Comparison of ENCODE assay signal across 22 cellular contexts in the genomic region with DNA sequence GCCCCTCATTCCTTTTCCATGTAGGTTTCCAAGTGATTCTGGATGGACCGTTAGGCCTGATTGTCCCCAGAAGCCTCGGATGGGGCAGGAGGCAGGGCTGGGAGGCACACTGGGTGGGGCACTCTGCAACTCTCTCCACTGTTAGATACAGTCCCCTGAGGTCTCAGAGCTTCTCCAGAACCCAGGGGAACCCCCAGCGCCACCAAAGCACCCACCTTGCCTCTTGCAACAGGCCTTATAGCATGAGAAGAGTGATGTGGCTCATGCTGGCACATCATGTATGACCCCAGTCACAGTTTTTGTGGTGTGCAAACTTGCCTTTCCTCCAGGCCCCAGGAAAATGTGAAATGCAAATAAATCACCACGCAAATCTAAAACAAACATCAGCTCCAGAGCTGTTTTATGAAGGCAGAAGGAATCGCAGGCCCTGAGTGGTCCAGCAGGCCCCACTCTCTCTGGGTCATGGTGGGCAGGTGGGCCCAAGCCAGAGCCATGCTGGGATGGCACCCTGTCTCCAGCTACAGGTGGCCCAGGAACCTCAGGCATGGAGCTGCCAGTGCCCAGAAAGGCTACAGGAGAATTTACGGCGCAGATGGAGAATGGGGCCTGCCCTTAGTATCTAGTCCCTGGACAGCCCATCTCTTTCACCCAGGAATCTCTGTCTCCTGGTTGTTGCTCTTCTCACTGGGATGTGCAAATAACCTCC.
"Had no signal": no experiment of that assay in that cellular context is flagged by ENCODE, and none has a peak within 500 bp of the region (broad histone marks: within the 10 kb centered on the region; RNA-seq: fewer than 3 reads in every experiment).

No MANE protein-coding gene starts in this region.

- DNase-seq: activated CD4-positive, alpha-beta T cell treated with anti-CD3 and anti-CD28 coated beads, Interleukin-2, amount 50 U/mL, for 4 hours; activated gamma-delta T cell; amygdala; foreskin fibroblast; glutamatergic neuron; hypothalamus; kidney; mucosa of descending colon; naive thymus-derived CD8-positive, alpha-beta T cell; stimulated activated CD4-positive, alpha-beta T cell treated with anti-CD3 and anti-CD28 coated beads, Interleukin-4, amount 100 ng/mL, for 24 hours; stimulated activated naive CD4-positive, alpha-beta T cell; substantia nigra; tibial artery had no signal

- FAIRE-seq: kidney, urothelium cell line had no signal

- H3K4me2 ChIP-seq: smooth muscle cell had no signal

- H3K79me2 ChIP-seq: parathyroid adenoma had no signal

- H3K4me3 ChIP-seq: cardiac muscle cell, left lung, mucosa of descending colon, right lobe of liver, smooth muscle cell, tibial artery had no signal

- H3K36me3 ChIP-seq: cardiac muscle cell, left lung, neutrophil, right lobe of liver, tibial artery had no signal

- H3K27ac ChIP-seq: cardiac muscle cell, epithelial cell of prostate, left lung, neutrophil, parathyroid adenoma, right lobe of liver, tibial artery had no signal

- H3K27me3 ChIP-seq: cardiac muscle cell, left lung, neutrophil, right lobe of liver, tibial artery had no signal

- H3K4me1 ChIP-seq: parathyroid adenoma had no signal

- ATAC-seq: activated naive CD4-positive, alpha-beta T cell treated with anti-CD3 and anti-CD28 coated beads, Interleukin-2, amount 50 U/mL, for 72 hours; left lung; naive thymus-derived CD8-positive, alpha-beta T cell; right lobe of liver had no signal

- H2AFZ ChIP-seq: parathyroid adenoma had no signal

- H3K9me3 ChIP-seq: left lung, mucosa of descending colon, neutrophil, right lobe of liver, tibial artery had no signal
